Comparison of ENCODE assay signal across 7 cellular contexts in the genomic region with DNA sequence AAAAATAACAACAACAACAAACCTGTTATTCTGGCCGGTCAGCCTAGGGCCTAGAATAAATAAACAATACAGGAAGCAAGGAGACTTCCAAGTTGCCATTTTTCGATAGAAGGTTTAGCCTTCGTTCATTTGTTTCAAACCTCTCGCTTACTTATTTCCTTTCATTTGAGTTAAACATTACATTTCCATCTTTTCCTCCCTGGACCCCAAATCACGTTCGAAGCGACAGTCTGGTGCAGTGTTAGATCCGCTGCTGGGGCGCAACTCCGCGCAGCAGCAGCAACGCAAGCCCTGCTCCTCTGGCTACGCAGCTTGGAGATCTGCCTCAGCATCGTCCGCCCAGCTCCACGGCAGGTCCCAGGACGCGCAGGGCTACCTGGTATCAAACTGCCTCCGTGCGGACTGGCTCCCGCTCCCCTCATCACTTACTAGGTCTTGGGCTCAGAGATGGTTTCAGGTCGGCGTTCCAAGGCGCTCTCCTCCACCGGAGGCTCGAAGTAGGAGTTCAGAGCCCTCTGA. TPM values are rescaled to one million over a fixed set of nuclear protein-coding genes. Genes with fewer than 3 reads are reported as not detected.
DNase-seq lines count a peak whose midpoint lies in the region; FAIRE-seq and TF ChIP-seq lines count a peak whose summit lies in the region.

No MANE protein-coding gene starts in this region.

- no peak overlapping the region for H2BK20ac ChIP-seq in H9 (ENCODE audit: low read depth, low read length, poor library complexity, severe bottlenecking)

- H3K27me3 ChIP-seq in H9 (ENCODE audit: insufficient read depth, low read length) = no peaks in the 10 kb centered on the region
- H3K27me3 ChIP-seq in osteoblast (ENCODE audit: insufficient read depth, low read length) = no peaks in the 10 kb centered on the region

- H3K23me2 ChIP-seq in H9 (ENCODE audit: insufficient read length, low read depth, low read length, poor library complexity, severe bottlenecking) = peaks cover 12% of the 10 kb centered on the region

- H3K79me1 ChIP-seq in H9 (ENCODE audit: insufficient read depth, low read depth, low read length, poor library complexity, severe bottlenecking) = no peaks in the 10 kb centered on the region

- no peaks in the 10 kb centered on the region for H3K27me3 Mint-ChIP-seq in H9 (ENCODE audit: low read depth)

- peak overlapping the region; percentile 81 for H3K18ac ChIP-seq in H9 (ENCODE audit: insufficient read length, low read depth, low read length)

- H2AK5ac ChIP-seq in H9 (ENCODE audit: insufficient read length, low read length) = no peak overlapping the region

- H3K4me1 ChIP-seq in H9 (ENCODE audit: insufficient read depth, low read length) (no peaks in the 10 kb centered on the region), osteoblast (ENCODE audit: insufficient read depth, low read length) (peaks cover 15% of the 10 kb centered on the region)

- no peak overlapping the region for H2BK12ac ChIP-seq in H9 (ENCODE audit: insufficient read length, low read depth, low read length)

- WGBS in H9 (ENCODE audit: extremely low coverage, insufficient read length, low lambda C conversion rate) = no CpG with 5 or more reads among the region's 26 CpGs

- H3K27ac Mint-ChIP-seq in H9 = peak overlapping the region; percentile 86 to 96 (median 92)

- H3K9ac ChIP-seq in H9 (ENCODE audit: extremely low read depth, insufficient read length, low read length) = peak overlapping the region; percentile 91

- peak overlapping the region; percentile 88 for H4K5ac ChIP-seq in H9 (ENCODE audit: insufficient read length, low read depth, low read length)

- peaks cover 26 to 27% of the 10 kb centered on the region in 2 experiments for H3K4me1 Mint-ChIP-seq in H9

- FAIRE-seq in GM12892 (lab: Jason Lieb, UNC) = peak; percentile 14

- H3K56ac ChIP-seq in H9 (ENCODE audit: insufficient read length, low read depth, low read length) = peak overlapping the region; percentile 33

- peak overlapping the region; percentile 93 for H3K14ac ChIP-seq in H9 (ENCODE audit: insufficient read depth, low read length)

- no peak overlapping the region for H4K91ac ChIP-seq in H9 (ENCODE audit: insufficient read length, low read depth, low read length)

- intact Hi-C loops in head of caudate nucleus (cut with DNase I) = loop anchor here (2.0 kb wide), 1 partner anchor 55 kb away; no protein-coding TSS in a partner anchor

- H3K23ac ChIP-seq in H9 (ENCODE audit: insufficient read length, low read depth, low read length) = no peak overlapping the region

- peak overlapping the region; percentile 21 for H4K8ac ChIP-seq in H9 (replicated peaks; ENCODE audit: insufficient read length, low read depth, low read length)

- H3K79me2 ChIP-seq in H9 (ENCODE audit: insufficient read depth, low read length) = peaks cover 8% of the 10 kb centered on the region; the same call in 1 of the 2 replicates
- peaks cover 44% of the 10 kb centered on the region for H3K79me2 ChIP-seq in osteoblast (ENCODE audit: insufficient read depth, low read length)

- no peak overlapping the region for H2AFZ ChIP-seq in H9 (ENCODE audit: low read length)
- peak overlapping the region; percentile 100 for H2AFZ ChIP-seq in osteoblast (ENCODE audit: low read length)

- peak overlapping the region; percentile 91 to 95 for H3K4me3 Mint-ChIP-seq in H9

- H3T11ph ChIP-seq in H9 (ENCODE audit: low read length) = no peak overlapping the region

- peak overlapping the region; percentile 79 for H3K27ac ChIP-seq in H9 (ENCODE audit: insufficient read length, low read depth, low read length)
- peak overlapping the region; percentile 95 for H3K27ac ChIP-seq in osteoblast (ENCODE audit: low read depth, low read length)

- H2BK120ac ChIP-seq in H9 (ENCODE audit: low read depth, low read length, poor library complexity, severe bottlenecking) = no peak overlapping the region

- peak overlapping the region; percentile 89 for H3K4me3 ChIP-seq in osteoblast (ENCODE audit: insufficient read depth, low read length)

- H2BK15ac ChIP-seq in H9 (ENCODE audit: low read depth, low read length) = no peak overlapping the region

- no peak for TF ChIP-seq POLR2A in GM12892 (IDR thresholded peaks at IDR 0.05; ENCODE audit: low read depth, low read length)

- H3K36me3 ChIP-seq in osteoblast (ENCODE audit: insufficient read depth, low read length) = peaks cover 25% of the 10 kb centered on the region

- H3K4me2 ChIP-seq in H9 (ENCODE audit: insufficient read depth, insufficient read length, low read length) = peak overlapping the region; percentile 85
- H3K4me2 ChIP-seq in osteoblast (ENCODE audit: insufficient read depth, low read length) = peak overlapping the region; percentile 91

- DNase-seq in GM12892 (ENCODE audit: insufficient read length) (peak; percentile 25), H9 (no peak), NAMALWA (ENCODE audit: low spot score) (peak; percentile 13), head of caudate nucleus (peak in 41 of 42 donors; percentile 12 to 76 (median 50)), osteoblast (ENCODE audit: insufficient read length, low spot score, missing footprints) (peak; percentile 58), H4 (ENCODE audit: low spot score) (no peak)
- DNase-seq in activated gamma-delta T cell treated with anti-CD3 and anti-CD28 coated beads, Interleukin-2, amount 50 U/mL, for 16 hours (ENCODE audit: low read depth) = peak; percentile 12

- peaks cover 52 to 75% (median 63%) of the 10 kb centered on the region in 3 experiments for H3K36me3 Mint-ChIP-seq in H9 (ENCODE audit: insufficient read depth in 1 of 3, low read depth in 3 of 3)

- H3K9me3 ChIP-seq in H9 (ENCODE audit: control insufficient read depth, low read depth, low read length) (peaks cover 10% of the 10 kb centered on the region), osteoblast (ENCODE audit: low read depth, low read length) (no peaks in the 10 kb centered on the region)

- H4K20me1 ChIP-seq in H9 (ENCODE audit: control insufficient read depth, insufficient read depth, insufficient read length) (no peaks in the 10 kb centered on the region), osteoblast (ENCODE audit: insufficient read depth, low read length) (no peaks in the 10 kb centered on the region)

- peaks cover 22 to 27% of the 10 kb centered on the region in 2 experiments for H3K9me3 Mint-ChIP-seq in H9

- TF ChIP-seq CTCF in H9 (conservative IDR thresholded peaks at IDR 0.05) = no peak
- TF ChIP-seq CTCF in osteoblast (IDR thresholded peaks at IDR 0.05; ENCODE audit: extremely low read depth, low read depth, low read length) = no peak

- H2BK5ac ChIP-seq in H9 (ENCODE audit: insufficient read length, low read length) = peak overlapping the region; percentile 31

- H3K4ac ChIP-seq in H9 (ENCODE audit: low read depth, low read length) = no peak overlapping the region

RNA-seq across cellular contexts. Expression of gene TDP2, which starts 0.5 kb away (rescaled TPM):
- polyA plus RNA-seq in GM12892 (2012; ENCODE audit: missing spikeins) = 47.2 TPM
- total RNA-seq in H9 (2021) = 54.7 and 55.6 TPM in 2 replicates
- 27.4 and 27.9 TPM in 2 replicates for total RNA-seq in osteoblast
- total RNA-seq in H4 (2014; rRNA removed; shearing (Covaris generic)) = 38.1 and 51.0 TPM in 2 replicates

RNA-seq across cellular contexts. Expression of gene ACOT13, which starts 0.7 kb away (rescaled TPM):
- polyA plus RNA-seq in GM12892 (2012; ENCODE audit: missing spikeins) = 35.5 TPM
- total RNA-seq in H9 (2021) (38.0 and 40.4 TPM in 2 replicates), osteoblast (5.8 and 6.5 TPM in 2 replicates)
- 18.3 and 22.2 TPM in 2 replicates for total RNA-seq in H4 (2014; rRNA removed; shearing (Covaris generic))

RNA-seq across cellular contexts. Expression of gene KIAA0319, which starts 20.2 kb away (rescaled TPM):
- not detected for polyA plus RNA-seq in GM12892 (2012; ENCODE audit: missing spikeins)
- total RNA-seq in H9 (2021) (0.28 and 0.31 TPM in 2 replicates), osteoblast (under 0.01 and 0.29 TPM in 2 replicates)
- total RNA-seq in H4 (2014; rRNA removed; shearing (Covaris generic)) = 2.0 TPM in 2 replicates

RNA-seq across cellular contexts. Expression of gene C6orf62, which starts 52.8 kb away (rescaled TPM):
- polyA plus RNA-seq in GM12892 (2012; ENCODE audit: missing spikeins) = 86.2 TPM
- total RNA-seq in H9 (2021) = 125 TPM in 2 replicates
- 144 and 168 TPM in 2 replicates for total RNA-seq in osteoblast
- 115 and 120 TPM in 2 replicates for total RNA-seq in H4 (2014; rRNA removed; shearing (Covaris generic))

Comparison
In these comparisons a context has a peak if more than half of its experiments do, and no peak if none do; other contexts are left out.
1. DNase-seq: peak in GM12892 (single experiment), NAMALWA (single experiment), activated gamma-delta T cell treated with anti-CD3 and anti-CD28 coated beads, Interleukin-2, amount 50 U/mL, for 16 hours (single experiment), head of caudate nucleus (41 of 42) and osteoblast (single experiment); none in H9 (single experiment) and H4 (single experiment).